Comparison of ENCODE assay signal across 1 cellular context in the genomic region with DNA sequence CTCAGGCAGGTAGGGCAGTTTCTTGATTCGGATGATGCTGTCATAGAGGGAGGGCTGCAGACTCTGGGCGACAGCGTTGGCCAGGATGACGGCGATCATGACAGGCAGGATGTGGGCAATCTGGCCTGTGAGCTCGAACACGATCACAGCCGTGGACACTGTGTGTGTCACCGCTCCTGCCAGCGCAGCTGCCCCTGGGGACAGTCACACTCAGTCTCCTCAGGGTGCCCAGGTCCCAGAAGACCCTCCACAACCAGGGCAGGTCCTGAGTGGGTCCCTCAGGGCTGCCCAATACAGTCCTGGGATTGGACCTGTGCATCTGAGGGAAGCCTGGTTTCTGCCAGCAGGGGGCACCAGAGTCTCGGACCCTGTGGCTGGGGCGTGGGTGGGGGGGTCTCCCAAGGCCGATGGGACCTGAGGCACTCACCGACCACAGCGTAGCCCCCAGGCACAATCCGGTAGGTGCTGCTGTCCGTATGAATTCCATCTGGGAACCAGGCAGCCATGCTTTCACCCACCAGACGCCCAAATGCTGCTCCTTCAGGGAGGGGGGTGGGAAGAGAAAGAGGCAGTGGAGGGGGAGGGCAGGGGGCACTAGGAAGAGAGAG.
TF ChIP-seq lines count a peak whose summit lies in the region.

No MANE protein-coding gene starts in this region.

TF ChIP-seq in GM12878, 131 proteins besides CTCF, POLR2A, EP300 and RAD21 (continued from another document):
- TF ChIP-seq NRF1 (conservative IDR thresholded peaks at IDR 0.05; ENCODE audit: low read depth, low read length) (no peak), BCL11A (IDR thresholded peaks at IDR 0.05; ENCODE audit: low read depth, low read length) (no peak), EZH2 (IDR thresholded peaks at IDR 0.05; ENCODE audit: borderline replicate concordance, control insufficient read depth, low read depth, low read length) (no peak), BCLAF1 (IDR thresholded peaks at IDR 0.05) (no peak), MEF2B (IDR thresholded peaks at IDR 0.05; ENCODE audit: partially characterized antibody, poor library complexity, severe bottlenecking) (peak; percentile 19), STAT3 (IDR thresholded peaks at IDR 0.05; ENCODE audit: low read depth, low read length) (no peak), BCL3 (IDR thresholded peaks at IDR 0.05; ENCODE audit: borderline replicate concordance, insufficient read depth, low read depth, low read length, poor library complexity, severe bottlenecking) (no peak), BHLHE40 (IDR thresholded peaks at IDR 0.05; ENCODE audit: borderline replicate concordance in 1 of 2, low read depth in 2 of 2, low read length in 1 of 2) (no peak), FOXM1 (IDR thresholded peaks at IDR 0.05; ENCODE audit: low read depth, low read length) (no peak), JUNB (IDR thresholded peaks at IDR 0.05) (no peak), RBBP5 (conservative IDR thresholded peaks at IDR 0.05) (no peak), GABPA (IDR thresholded peaks at IDR 0.05; ENCODE audit: low read depth) (no peak), E4F1 (IDR thresholded peaks at IDR 0.05; ENCODE audit: borderline replicate concordance, partially characterized antibody) (no peak), MYB (IDR thresholded peaks at IDR 0.05; ENCODE audit: borderline replicate concordance, low read depth, low read length) (no peak), RELB (IDR thresholded peaks at IDR 0.05; ENCODE audit: low read depth) (no peak), SMARCA5 (IDR thresholded peaks at IDR 0.05) (peak; percentile 31; the same call in 1 of the 2 replicates), STAT1 (conservative IDR thresholded peaks at IDR 0.05) (no peak), ETV6 (conservative IDR thresholded peaks at IDR 0.05 in 1 of 2, IDR thresholded peaks at IDR 0.05 in 1 of 2; ENCODE audit: borderline replicate concordance in 1 of 2, low read depth in 1 of 2) (no peak), POU2F2 (IDR thresholded peaks at IDR 0.05; ENCODE audit: borderline replicate concordance, low read depth, low read length) (no peak), CHD4 (IDR thresholded peaks at IDR 0.05) (no peak), PAX8 (IDR thresholded peaks at IDR 0.05) (no peak), ZNF622 (IDR thresholded peaks at IDR 0.05) (no peak), RUNX3 (IDR thresholded peaks at IDR 0.05; ENCODE audit: low read length) (peak; percentile 60), FOS (IDR thresholded peaks at IDR 0.05; ENCODE audit: borderline replicate concordance, extremely low read depth, insufficient read length) (no peak)
- TF ChIP-seq, protein P1, sequence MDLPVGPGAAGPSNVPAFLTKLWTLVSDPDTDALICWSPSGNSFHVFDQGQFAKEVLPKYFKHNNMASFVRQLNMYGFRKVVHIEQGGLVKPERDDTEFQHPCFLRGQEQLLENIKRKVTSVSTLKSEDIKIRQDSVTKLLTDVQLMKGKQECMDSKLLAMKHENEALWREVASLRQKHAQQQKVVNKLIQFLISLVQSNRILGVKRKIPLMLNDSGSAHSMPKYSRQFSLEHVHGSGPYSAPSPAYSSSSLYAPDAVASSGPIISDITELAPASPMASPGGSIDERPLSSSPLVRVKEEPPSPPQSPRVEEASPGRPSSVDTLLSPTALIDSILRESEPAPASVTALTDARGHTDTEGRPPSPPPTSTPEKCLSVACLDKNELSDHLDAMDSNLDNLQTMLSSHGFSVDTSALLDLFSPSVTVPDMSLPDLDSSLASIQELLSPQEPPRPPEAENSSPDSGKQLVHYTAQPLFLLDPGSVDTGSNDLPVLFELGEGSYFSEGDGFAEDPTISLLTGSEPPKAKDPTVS (IDR thresholded peaks at IDR 0.05; ENCODE audit: low read depth, low read length), result no peak
